11 cellular contexts compared by ENCODE assay signal in the genomic region with DNA sequence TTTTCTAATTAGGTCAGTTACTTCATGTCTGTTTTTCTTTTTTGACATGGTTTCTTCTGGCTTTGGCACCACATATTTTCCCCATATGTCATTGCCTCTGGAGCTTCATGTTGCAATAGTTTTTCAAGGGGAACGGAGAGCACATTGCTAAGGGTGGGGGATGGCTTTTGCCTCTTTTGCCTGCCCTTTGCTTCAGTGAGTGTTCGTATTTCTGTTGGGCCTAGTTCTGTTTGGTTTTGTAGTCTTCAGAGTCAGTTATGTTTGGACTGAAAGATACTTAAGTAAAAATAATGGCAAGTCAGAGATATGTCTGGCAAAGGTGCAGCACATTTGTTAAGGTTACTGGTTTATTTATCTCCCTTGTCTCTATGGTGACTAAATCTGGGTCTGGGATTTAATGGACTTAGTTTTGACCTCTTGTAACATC. TPM values are rescaled to one million over a fixed set of nuclear protein-coding genes. Genes with fewer than 3 reads are reported as not detected.
DNase-seq lines count a peak whose midpoint lies in the region; ATAC-seq and TF ChIP-seq lines count a peak whose summit lies in the region.
"Had no signal": no experiment of that assay in that cellular context is flagged by ENCODE, and none has a peak within 500 bp of the region (broad histone marks: within the 10 kb centered on the region; RNA-seq: fewer than 3 reads in every experiment).

No MANE protein-coding gene starts in this region.

- peaks cover 10% of the 10 kb centered on the region for H3K4me1 ChIP-seq in PC-3 (ENCODE audit: insufficient read depth, low read length)
- peaks cover 0 to 8% (median 3%) of the 10 kb centered on the region in 3 donors for H3K4me1 ChIP-seq in esophagus squamous epithelium
- H3K4me1 ChIP-seq in muscle layer of colon (ENCODE audit: insufficient read depth, low read length), result peaks cover 59% of the 10 kb centered on the region
- H3K4me1 ChIP-seq in OCI-LY7 (ENCODE audit: insufficient read depth, low read length, poor library complexity, severe bottlenecking), result no peaks in the 10 kb centered on the region
- H3K4me1 ChIP-seq in CD4-positive, alpha-beta memory T cell (ENCODE audit: insufficient read depth, low read length), result no peaks in the 10 kb centered on the region
- H3K4me1 ChIP-seq: BLaER1 had no signal

- no peaks in the 10 kb centered on the region for H3K9me3 Mint-ChIP-seq in CD4-positive, alpha-beta memory T cell

- no peaks in the 10 kb centered on the region for H3K9me2 ChIP-seq in PC-3 (replicated peaks; ENCODE audit: low read length)
- no peaks in the 10 kb centered on the region for H3K9me2 ChIP-seq in OCI-LY7 (ENCODE audit: insufficient read depth, low read length)

- WGBS in esophagus squamous epithelium, 2 donors, result 19 to 61% methylated on average over 2 of the region's 2 CpGs

- no peaks in the 10 kb centered on the region for H3K4me1 Mint-ChIP-seq in CD4-positive, alpha-beta memory T cell

- ATAC-seq in PC-3 (no peak), HG03095 (IDR thresholded peaks at IDR 0.05; ENCODE audit: unreplicated experiment) (no peak)

- DNase-seq in A172 (ENCODE audit: low spot score), result peak; percentile 3
- peak; percentile 37 for DNase-seq in PC-3
- DNase-seq in esophagus squamous epithelium (lab: John Stamatoyannopoulos, UW), result no peak
- DNase-seq in OCI-LY7 (ENCODE audit: low spot score), result no peak
- no peak for DNase-seq in NCI-H1105 treated with DMSO at 0.1 percent for 48 hours (lab: John Stamatoyannopoulos, UW)
- DNase-seq in CD4-positive, alpha-beta memory T cell, result no peak
- DNase-seq: effector CD8-positive, alpha-beta T cell; NCI-H2081 treated with DMSO at 0.1 percent for 48 hours had no signal

- no peaks in the 10 kb centered on the region for H3F3A ChIP-seq in PC-3 (ENCODE audit: low read length, unreplicated experiment)

- H3K9me3 ChIP-seq in PC-3 (ENCODE audit: low read length) (no peaks in the 10 kb centered on the region), esophagus squamous epithelium (no peaks in the 10 kb centered on the region), muscle layer of colon (ENCODE audit: low read length) (no peaks in the 10 kb centered on the region), OCI-LY7 (ENCODE audit: low read length) (no peaks in the 10 kb centered on the region)
- no peaks in the 10 kb centered on the region for H3K9me3 ChIP-seq in CD4-positive, alpha-beta memory T cell (ENCODE audit: control insufficient read depth in 1 of 2, low read length in 2 of 2)
- H3K9me3 ChIP-seq: BLaER1 had no signal

- no peaks in the 10 kb centered on the region for H3K27me3 Mint-ChIP-seq in CD4-positive, alpha-beta memory T cell

- POLR2A ChIA-PET in PC-3 (lab: Charles Lee; ENCODE audit: unreplicated experiment) (no interaction called here), OCI-LY7 (lab: Charles Lee) (no interaction called here)
- POLR2A ChIA-PET in CD4-positive, alpha-beta memory T cell (lab: Charles Lee; ENCODE audit: partially characterized antibody), result no interaction called here

- BruUV-seq in PC-3 (replicated peaks; lab: Mats Ljungman, UMichigan), result no TSS peak
- BruUV-seq in OCI-LY7 (replicated peaks; lab: Mats Ljungman, UMichigan), result no TSS peak

- H3K36me3 ChIP-seq in PC-3 (ENCODE audit: low read depth, low read length) (no peaks in the 10 kb centered on the region), esophagus squamous epithelium (no peaks in the 10 kb centered on the region), muscle layer of colon (ENCODE audit: insufficient read depth, low read length) (peaks cover 3% of the 10 kb centered on the region), OCI-LY7 (ENCODE audit: insufficient read depth, low read length) (no peaks in the 10 kb centered on the region)
- H3K36me3 ChIP-seq in CD4-positive, alpha-beta memory T cell (ENCODE audit: insufficient read depth, low read length), result no peaks in the 10 kb centered on the region
- H3K36me3 ChIP-seq: BLaER1 had no signal

- H3K79me2 ChIP-seq in PC-3 (ENCODE audit: low read length), result no peaks in the 10 kb centered on the region
- no peaks in the 10 kb centered on the region for H3K79me2 ChIP-seq in OCI-LY7 (ENCODE audit: insufficient read depth, low read depth, low read length)

- no peak overlapping the region for H3K4me3 Mint-ChIP-seq in CD4-positive, alpha-beta memory T cell

- H3K4me2 ChIP-seq in PC-3 (ENCODE audit: low read length) (0 out of 2 replicates have a peak overlapping the region, but pooled peaks have one; percentile 29), OCI-LY7 (ENCODE audit: low read length) (no peak overlapping the region)
- H3K4me2 ChIP-seq: BLaER1 had no signal

- no peak overlapping the region for H3K9ac ChIP-seq in PC-3 (ENCODE audit: low read length)
- H3K9ac ChIP-seq in muscle layer of colon (ENCODE audit: low read length), result no peak overlapping the region
- H3K9ac ChIP-seq: BLaER1 had no signal

- TF ChIP-seq CTCF in PC-3 (conservative IDR thresholded peaks at IDR 0.05; ENCODE audit: low read depth, low read length) (no peak), esophagus squamous epithelium (IDR thresholded peaks at IDR 0.05) (no peak), OCI-LY7 (conservative IDR thresholded peaks at IDR 0.05; ENCODE audit: low read length) (no peak)

- H3K36me3 Mint-ChIP-seq in CD4-positive, alpha-beta memory T cell, result peaks cover 5 to 6% of the 10 kb centered on the region in 2 donors

- no peak overlapping the region; the same call in 1 of the 2 replicates for H2AFZ ChIP-seq in PC-3 (ENCODE audit: low read length)
- no peak overlapping the region for H2AFZ ChIP-seq in OCI-LY7 (ENCODE audit: low read length)

- intact Hi-C loops in PC-3 (cut with micrococcal nuclease), result no loop called here
- intact Hi-C loops in esophagus squamous epithelium (cut with DNase I), result no loop called here
- intact Hi-C loops in OCI-LY7 (cut with micrococcal nuclease; ENCODE audit: unreplicated experiment), result no loop called here
- intact Hi-C loops in CD4-positive, alpha-beta memory T cell (cut with micrococcal nuclease), result no loop called here

- no peak overlapping the region for H3K4me3 ChIP-seq in PC-3 (ENCODE audit: low read length)
- no peak overlapping the region for H3K4me3 ChIP-seq in esophagus squamous epithelium
- H3K4me3 ChIP-seq in muscle layer of colon (ENCODE audit: low read depth in 1 of 2, low read length in 2 of 2), result no peak overlapping the region
- no peak overlapping the region for H3K4me3 ChIP-seq in OCI-LY7 (ENCODE audit: low read depth, low read length, poor library complexity, severe bottlenecking)
- H3K4me3 ChIP-seq in CD4-positive, alpha-beta memory T cell (ENCODE audit: low read length in 2 of 2), result no peak overlapping the region
- H3K4me3 ChIP-seq: BLaER1 had no signal

- H3K27ac ChIP-seq in PC-3 (ENCODE audit: low read length) (no peak overlapping the region), esophagus squamous epithelium (peak overlapping the region in 3 of 4 donors; percentile 72 to 77 (median 76)), muscle layer of colon (ENCODE audit: low read depth, low read length) (peak overlapping the region; percentile 63), OCI-LY7 (ENCODE audit: low read depth, low read length, poor library complexity, severe bottlenecking) (no peak overlapping the region)
- no peak overlapping the region for H3K27ac ChIP-seq in CD4-positive, alpha-beta memory T cell (ENCODE audit: low read depth, low read length)
- H3K27ac ChIP-seq: BLaER1 had no signal

- H4K20me1 ChIP-seq in PC-3 (ENCODE audit: low read length) (no peaks in the 10 kb centered on the region), OCI-LY7 (ENCODE audit: insufficient read depth, low read length) (no peaks in the 10 kb centered on the region)

- CTCF ChIA-PET in PC-3 (lab: Charles Lee), result no interaction called here
- CTCF ChIA-PET in OCI-LY7 (lab: Charles Lee; ENCODE audit: unreplicated experiment), result no interaction called here
- CTCF ChIA-PET in CD4-positive, alpha-beta memory T cell (lab: Charles Lee; ENCODE audit: partially characterized antibody), result interaction anchor here (1.4 kb wide), 1 partner anchor 26 kb away, joined by 4 read pairs; no protein-coding TSS in a partner anchor

- H3K27me3 ChIP-seq in PC-3 (ENCODE audit: low read length) (no peaks in the 10 kb centered on the region), esophagus squamous epithelium (no peaks in the 10 kb centered on the region), muscle layer of colon (ENCODE audit: control insufficient read depth in 1 of 2, insufficient read depth in 2 of 2, low read length in 2 of 2) (no peaks in the 10 kb centered on the region)
- no peaks in the 10 kb centered on the region for H3K27me3 ChIP-seq in CD4-positive, alpha-beta memory T cell (ENCODE audit: insufficient read depth, low read length)

- peak overlapping the region in 1 of 7 donors; percentile 57 for H3K27ac Mint-ChIP-seq in CD4-positive, alpha-beta memory T cell

- TF ChIP-seq POLR2A in esophagus squamous epithelium (IDR thresholded peaks at IDR 0.05), result no peak

RNA-seq across cellular contexts. Expression of a gene that starts 29.1 kb away (rescaled TPM):
- total RNA-seq in A172 (2014; rRNA removed; shearing (Covaris generic)), result 5.3 and 7.2 TPM in 2 replicates
- 42.4 and 51.8 TPM in 2 replicates for total RNA-seq in PC-3 (2014; rRNA removed)
- total RNA-seq in esophagus squamous epithelium, result 100 to 1,000 TPM in 2 of 4 donors, 10 to 100 TPM in 2; 17.1 to 509 (median 70.4) TPM
- 0.21 TPM in 1 of 2 replicates, not detected in the other for total RNA-seq in OCI-LY7 (2014; rRNA removed; shearing (Covaris generic))
- total RNA-seq in OCI-LY7 (2022), result 1.4 and 2.2 TPM in 2 replicates
- 10 to 100 TPM; 32.3 to 32.8 TPM for total RNA-seq in CD4-positive, alpha-beta memory T cell
- polyA plus RNA-seq in CD4-positive, alpha-beta memory T cell, result 10 to 100 TPM; 55.5 to 58.3 TPM

Comparison
In these comparisons a context has a peak if more than half of its experiments do, and no peak if none do; other contexts are left out.
1. DNase-seq: peak in A172 (single experiment) and PC-3 (single experiment); none in esophagus squamous epithelium (single experiment), OCI-LY7 (single experiment), NCI-H1105 treated with DMSO at 0.1 percent for 48 hours (single experiment) and CD4-positive, alpha-beta memory T cell (0 of 5).
2. H3K27ac ChIP-seq: peak in esophagus squamous epithelium (3 of 4) and muscle layer of colon (single experiment); none in PC-3 (single experiment), OCI-LY7 (single experiment) and CD4-positive, alpha-beta memory T cell (single experiment).